In genomic region chr10:130394832-130395231, GRCh38 we compare ENCODE assay signal across 22 cellular contexts.
"Had no signal": no experiment of that assay in that cellular context is flagged by ENCODE, and none has a peak within 500 bp of the region (broad histone marks: within the 10 kb centered on the region; RNA-seq: fewer than 3 reads in every experiment).

No MANE protein-coding gene starts in this region.

- DNase-seq: IMR-90, Karpas-422, KG1, MG63, NCI-H1092, NCI-H1105 treated with DMSO at 0.1 percent for 48 hours, NCI-H1417 treated with DMSO at 0.1 percent for 48 hours, NCI-H146, NCI-H1694 treated with DMSO at 0.1 percent for 48 hours, NCI-H1930, NCI-H2081, NCI-H2107, NCI-H2227 treated with DMSO at 0.1 percent for 48 hours, NCI-H524, NCI-H526 treated with DMSO at 0.1 percent for 48 hours, NCI-H774, SHP77 treated with DMSO at 0.1 percent for 48 hours, SJCRH30 had no signal

- H3K4me3 ChIP-seq: MG63, SJCRH30 had no signal

- H3K27ac ChIP-seq: SJCRH30 had no signal

- FAIRE-seq: HepG2 had no signal

- H3K4me1 ChIP-seq: SJCRH30 had no signal

- H3K36me3 ChIP-seq: MG63, SJCRH30 had no signal

- ATAC-seq: HepG2, Panc1, Right ventricle myocardium inferior, SK-N-SH treated with all-trans-retinoic acid at 6 μM for 48 hours had no signal

- H3K9me3 ChIP-seq: MG63, SJCRH30 had no signal

- H3K27me3 ChIP-seq: MG63, SJCRH30 had no signal
